14 cellular contexts compared by ENCODE assay signal in the genomic region with DNA sequence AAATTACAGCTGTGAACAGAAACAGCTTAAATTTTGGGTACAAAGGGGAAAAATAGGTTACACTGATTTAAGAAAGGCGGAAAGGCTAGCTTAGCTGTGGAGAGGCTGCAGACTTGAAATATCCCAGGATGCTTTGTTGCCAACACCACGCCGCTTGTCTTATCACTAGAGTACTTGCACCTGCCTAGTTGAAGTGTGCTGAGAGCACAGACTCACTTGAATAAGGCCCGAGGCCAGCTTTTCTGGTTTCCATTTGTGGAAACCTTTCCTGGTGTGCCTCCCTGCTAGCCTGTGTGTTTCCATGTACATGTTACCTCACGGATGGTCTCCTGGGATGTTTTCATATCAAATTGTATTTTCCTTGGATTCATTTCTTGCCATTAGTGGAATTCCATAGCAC. TPM values are rescaled to one million over a fixed set of nuclear protein-coding genes. Genes with fewer than 3 reads are reported as not detected.
DNase-seq lines count a peak whose midpoint lies in the region; ATAC-seq, FAIRE-seq and TF ChIP-seq lines count a peak whose summit lies in the region.
"Had no signal": no experiment of that assay in that cellular context is flagged by ENCODE, and none has a peak within 500 bp of the region (broad histone marks: within the 10 kb centered on the region; RNA-seq: fewer than 3 reads in every experiment).

No MANE protein-coding gene starts in this region.

- H3K27ac Mint-ChIP-seq in CD4-positive, alpha-beta memory T cell = no peak overlapping the region
- H3K27ac Mint-ChIP-seq: activated CD8-positive, alpha-beta T cell treated with anti-CD3 and anti-CD28 coated beads, Interleukin-2, amount 10 ng/mL, durations not matched to agents 7 days and 5 days; activated naive CD8-positive, alpha-beta T cell had no signal

- H3K27ac ChIP-seq in KMS-11 (peak overlapping the region; percentile 87), GM12878 (ENCODE audit: control insufficient read depth, insufficient read depth) (no peak overlapping the region), neural cell (ENCODE audit: low read length) (no peak overlapping the region)
- no peak overlapping the region for H3K27ac ChIP-seq in CD4-positive, alpha-beta memory T cell (ENCODE audit: low read depth, low read length)

- H3K27me3 ChIP-seq in KMS-11 (ENCODE audit: insufficient read depth, low read depth) (no peaks in the 10 kb centered on the region), GM12878 (replicated peaks in 1 of 2; ENCODE audit: control insufficient read depth in 2 of 2, insufficient read depth in 2 of 2, low read length in 1 of 2) (no peaks in the 10 kb centered on the region), neural cell (ENCODE audit: insufficient read depth, low read depth, low read length) (peaks cover 44% of the 10 kb centered on the region), H7 (ENCODE audit: control insufficient read depth, insufficient read depth, low read length) (peaks cover 8% of the 10 kb centered on the region)
- H3K27me3 ChIP-seq in CD4-positive, alpha-beta memory T cell (ENCODE audit: insufficient read depth, low read length) = peaks cover 19% of the 10 kb centered on the region

- in situ Hi-C loops in GM12878 (cut with MboI) = loop anchor here (5.0 kb wide), 1 partner anchor 89 kb away; no protein-coding TSS in a partner anchor

- H3K79me2 ChIP-seq in KMS-11 (ENCODE audit: insufficient read depth, low read depth) (peaks cover 85% of the 10 kb centered on the region), GM12878 (ENCODE audit: control insufficient read depth, insufficient read depth, low read length) (peaks cover 85% of the 10 kb centered on the region), neural cell (replicated peaks; ENCODE audit: insufficient read depth, low read length) (no peaks in the 10 kb centered on the region)

- H3K9ac ChIP-seq in KMS-11 (peak overlapping the region; percentile 96), GM12878 (ENCODE audit: control insufficient read depth, insufficient read depth, low read length) (no peak overlapping the region), neural cell (ENCODE audit: low read length) (no peak overlapping the region)

- TF ChIP-seq RAD21 in GM12878 (IDR thresholded peaks at IDR 0.05; ENCODE audit: insufficient read depth, low read depth, low read length) = no peak
- TF ChIP-seq RAD21 in neural cell (conservative IDR thresholded peaks at IDR 0.05) = no peak

- H3K9me3 ChIP-seq in GM12878 (replicated peaks; ENCODE audit: control insufficient read depth, insufficient read depth, low read length) (no peaks in the 10 kb centered on the region), neural cell (ENCODE audit: low read length) (no peaks in the 10 kb centered on the region)
- H3K9me3 ChIP-seq in CD4-positive, alpha-beta memory T cell (ENCODE audit: control insufficient read depth in 1 of 2, low read length in 2 of 2) = no peaks in the 10 kb centered on the region

- H3K4me3 Mint-ChIP-seq in CD4-positive, alpha-beta memory T cell = peak overlapping the region in 1 of 8 donors; percentile 43
- H3K4me3 Mint-ChIP-seq: activated CD8-positive, alpha-beta T cell treated with anti-CD3 and anti-CD28 coated beads, Interleukin-2, amount 10 ng/mL, durations not matched to agents 7 days and 5 days; activated naive CD8-positive, alpha-beta T cell had no signal

- intact Hi-C loops in GM12878 (cut with micrococcal nuclease; ENCODE audit: unreplicated experiment) = loop anchor here (10.0 kb wide), 1 partner anchor 204 kb away; a partner anchor contains a TSS
- intact Hi-C loops in CD4-positive, alpha-beta memory T cell (cut with micrococcal nuclease) = no loop called here

- no peaks in the 10 kb centered on the region for H3F3A ChIP-seq in neural cell (ENCODE audit: insufficient read depth, low read length, poor library complexity, severe bottlenecking)

- peak; percentile 83 for DNase-seq in NCI-H2196 (lab: John Stamatoyannopoulos, UW; ENCODE audit: unreplicated experiment)
- no peak for DNase-seq in GM12878 (ENCODE audit: low read depth, low spot score)
- no peak for DNase-seq in HuH-7 (ENCODE audit: low spot score)
- no peak for DNase-seq in CD4-positive, alpha-beta memory T cell
- DNase-seq in H7 = no peak
- DNase-seq: activated CD8-positive, alpha-beta T cell treated with anti-CD3 and anti-CD28 coated beads, Interleukin-2, amount 10 ng/mL, durations not matched to agents 7 days and 5 days; effector CD8-positive, alpha-beta T cell; hippocampal formation; NCI-H1694 treated with DMSO at 0.1 percent for 48 hours had no signal

- no TSS peak for BruUV-seq in GM12878 (replicated peaks; lab: Mats Ljungman, UMichigan)

- no peaks in the 10 kb centered on the region for H3K36me3 Mint-ChIP-seq in CD4-positive, alpha-beta memory T cell
- H3K36me3 Mint-ChIP-seq: activated naive CD8-positive, alpha-beta T cell had no signal

- TF ChIP-seq EP300 in GM12878 (IDR thresholded peaks at IDR 0.05; ENCODE audit: borderline replicate concordance in 1 of 2, control insufficient read depth in 1 of 2, low read depth in 2 of 2, low read length in 2 of 2) (no peak), neural cell (conservative IDR thresholded peaks at IDR 0.05; ENCODE audit: poor library complexity, severe bottlenecking) (no peak)

- POLR2A ChIA-PET in GM12878 (lab: Charles Lee) = interaction anchor here (2.5 to 7.1 kb wide), 2 partner anchors 88 to 103 kb away, joined by 12 to 86 read pairs; no protein-coding TSS in a partner anchor
- POLR2A ChIA-PET in CD4-positive, alpha-beta memory T cell (lab: Charles Lee; ENCODE audit: partially characterized antibody) = no interaction called here

- H2AFZ ChIP-seq in KMS-11 (ENCODE audit: low read depth) = no peak overlapping the region
- H2AFZ ChIP-seq in GM12878 (ENCODE audit: control insufficient read depth, low read depth, low read length) = no peak overlapping the region
- no peak overlapping the region for H2AFZ ChIP-seq in neural cell (ENCODE audit: low read depth, low read length)

- RAD21 ChIA-PET in GM12878 (lab: Charles Lee; ENCODE audit: unreplicated experiment) = interaction anchor here (1.1 to 7.8 kb wide), 8 partner anchors 44 to 220 kb away, joined by 3 to 114 read pairs (median 5); no protein-coding TSS in a partner anchor

- peaks cover 22 to 28% of the 10 kb centered on the region in 2 donors for H3K27me3 Mint-ChIP-seq in CD4-positive, alpha-beta memory T cell

- H3K36me3 ChIP-seq in KMS-11 (ENCODE audit: insufficient read depth) (peaks cover 23% of the 10 kb centered on the region; the same call in 1 of the 2 replicates), GM12878 (ENCODE audit: control insufficient read depth in 2 of 2, insufficient read depth in 2 of 2, low read length in 1 of 2) (no peaks in the 10 kb centered on the region), neural cell (ENCODE audit: insufficient read depth, low read length) (no peaks in the 10 kb centered on the region), H7 (replicated peaks; ENCODE audit: control insufficient read depth, insufficient read depth, low read length) (no peaks in the 10 kb centered on the region)
- no peaks in the 10 kb centered on the region for H3K36me3 ChIP-seq in CD4-positive, alpha-beta memory T cell (ENCODE audit: insufficient read depth, low read length)

- H3K9me2 ChIP-seq in neural cell (ENCODE audit: insufficient read depth, low read length) = no peaks in the 10 kb centered on the region

- H3K4me3 ChIP-seq in KMS-11 (IDR thresholded peaks at IDR 0.05; ENCODE audit: insufficient read depth, low read depth, low read length) = no peak overlapping the region
- H3K4me3 ChIP-seq in GM12878 = peak overlapping the region; percentile 97
- peak overlapping the region; percentile 76 for H3K4me3 ChIP-seq in neural cell (ENCODE audit: low read length)
- H3K4me3 ChIP-seq in CD4-positive, alpha-beta memory T cell (ENCODE audit: low read length in 2 of 2) = no peak overlapping the region
- H3K4me3 ChIP-seq in H7 (ENCODE audit: insufficient read depth, low read depth, low read length) = no peak overlapping the region

- FAIRE-seq in GM12878 (lab: Jason Lieb, UNC) = no peak
- FAIRE-seq: D721Med had no signal

- WGBS in GM12878 (ENCODE audit: insufficient coverage, insufficient replicate concordance, low lambda C conversion rate, missing lambda C conversion rate) = 83% methylated on average over 5 of the region's 5 CpGs

- H4K20me1 ChIP-seq in KMS-11 (ENCODE audit: insufficient read depth) = peaks cover 48% of the 10 kb centered on the region
- no peaks in the 10 kb centered on the region for H4K20me1 ChIP-seq in GM12878 (ENCODE audit: control insufficient read depth, insufficient read depth)
- H4K20me1 ChIP-seq in neural cell (ENCODE audit: insufficient read depth) = no peaks in the 10 kb centered on the region

- CTCF ChIA-PET in GM12878 (lab: Yijun Ruan, JAX) = interaction anchor here (1.0 to 2.9 kb wide), 7 partner anchors 8 to 242 kb away, joined by 3 to 14 read pairs (median 5); no protein-coding TSS in a partner anchor
- CTCF ChIA-PET in CD4-positive, alpha-beta memory T cell (lab: Charles Lee; ENCODE audit: partially characterized antibody) = interaction anchor here (1.5 to 2.0 kb wide), 2 partner anchors 10 to 220 kb away, joined by 4 to 5 read pairs; no protein-coding TSS in a partner anchor

- peaks cover 7 to 18% (median 12%) of the 10 kb centered on the region in 4 donors for H3K4me1 Mint-ChIP-seq in CD4-positive, alpha-beta memory T cell

- TF ChIP-seq POLR2A in GM12878 (IDR thresholded peaks at IDR 0.05; ENCODE audit: low read depth, low read length) = no peak

- TF ChIP-seq CTCF in KMS-11 (conservative IDR thresholded peaks at IDR 0.05; ENCODE audit: low read depth, low read length) = no peak
- TF ChIP-seq CTCF in GM12878 (IDR thresholded peaks at IDR 0.05 in 2 of 3, conservative IDR thresholded peaks at IDR 0.05 in 1 of 3; ENCODE audit: control insufficient read depth in 2 of 3, extremely low read depth in 1 of 3, insufficient read depth in 1 of 3, low read depth in 3 of 3, low read length in 3 of 3) = no peak
- no peak for TF ChIP-seq CTCF in neural cell (IDR thresholded peaks at IDR 0.05; ENCODE audit: poor library complexity, severe bottlenecking)

- H3K9me3 Mint-ChIP-seq in CD4-positive, alpha-beta memory T cell = peaks cover 0 to 2% (median 0%) of the 10 kb centered on the region in 8 donors

- SMC1A ChIA-PET in GM12878 (lab: Charles Lee; ENCODE audit: uncharacterized antibody, unreplicated experiment) = interaction anchor here (0.6 to 5.4 kb wide), 11 partner anchors 8 to 273 kb away, joined by 3 to 30 read pairs (median 7); no protein-coding TSS in a partner anchor

- H3K4me2 ChIP-seq in KMS-11 (peak overlapping the region; percentile 81), GM12878 (ENCODE audit: control insufficient read depth, insufficient read depth) (peak overlapping the region; percentile 74), neural cell (ENCODE audit: low read length) (no peak overlapping the region)

- ATAC-seq in GM12878 (no peak), HG02571 (IDR thresholded peaks at IDR 0.05; ENCODE audit: unreplicated experiment) (no peak)
- ATAC-seq: activated CD8-positive, alpha-beta T cell treated with anti-CD3 and anti-CD28 coated beads, Interleukin-2, amount 10 ng/mL, durations not matched to agents 7 days and 5 days had no signal

- H3K4me1 ChIP-seq in KMS-11 (ENCODE audit: low read depth, poor library complexity, severe bottlenecking) (peaks cover 61% of the 10 kb centered on the region), GM12878 (ENCODE audit: control insufficient read depth, insufficient read depth, low read length) (peaks cover 34% of the 10 kb centered on the region)
- peaks cover 19% of the 10 kb centered on the region for H3K4me1 ChIP-seq in CD4-positive, alpha-beta memory T cell (ENCODE audit: insufficient read depth, low read length)

RNA-seq across cellular contexts. Expression of a gene that starts 3.2 kb away (rescaled TPM):
- total RNA-seq in GM12878 (2013; cell fraction: nucleolus; rRNA removed) = 89.9 and 109 TPM in 2 replicates
- total RNA-seq in GM12878 (2014; rRNA removed) (11.5 and 14.4 TPM in 2 replicates), GM12878 (2014; rRNA removed; fragmentation: Illumina TruSeq; extraction: Trizol) (6.8 and 8.5 TPM in 2 replicates), GM12878 (2021) (14.5 and 15.6 TPM in 2 replicates)
- 16.6 TPM for polyA plus RNA-seq in GM12878 (2011; ENCODE audit: low read depth)
- polyA plus RNA-seq in GM12878 (2011; rRNA removed) (24.3 and 27.2 TPM in 2 replicates), GM12878 (2014; fragmentation: Illumina TruSeq; extraction: Trizol) (9.4 and 13.3 TPM in 2 replicates), GM12878 (2014; fragmentation: Nextera tagmentation; extraction: Ambion mirVana) (1 to 10 TPM; 2.9 to 6.6 TPM), GM12878 (2014; rRNA removed) (8.0 and 8.8 TPM in 2 replicates), GM12878 (2016; fragmentation: Nextera tagmentation; extraction: Ambion mirVana) (1 to 10 TPM; 3.4 to 4.9 TPM), neural cell (1.4 and 1.8 TPM in 2 replicates)
- polyA plus RNA-seq in GM12878 (2011; cell fraction: cytosol; rRNA removed) = 20.0 and 24.5 TPM in 2 replicates
- 34.6 and 38.3 TPM in 2 replicates for polyA plus RNA-seq in GM12878 (2011; cell fraction: nucleus; rRNA removed)
- polyA plus RNA-seq in GM12878 (2012) = 21.2 and 25.6 TPM in 2 replicates
- polyA minus RNA-seq in GM12878 (2011; rRNA and poly(A)+ RNA removed) = 31.6 and 32.4 TPM in 2 replicates
- 11.0 and 14.5 TPM in 2 replicates for polyA minus RNA-seq in GM12878 (2011; cell fraction: cytosol; rRNA and poly(A)+ RNA removed)
- 29.9 and 39.4 TPM in 2 replicates for polyA minus RNA-seq in GM12878 (2011; cell fraction: nucleus; rRNA and poly(A)+ RNA removed)
- polyA minus RNA-seq in neural cell = 4.2 and 6.1 TPM in 2 replicates
- under 1 TPM in 1 of 2 experiments, not detected in 1; 0.15 TPM for total RNA-seq in CD4-positive, alpha-beta memory T cell
- not detected for polyA plus RNA-seq in CD4-positive, alpha-beta memory T cell
- 9.6 and 22.5 TPM in 2 replicates for total RNA-seq in H7 (2014; rRNA removed; shearing (Covaris generic))

Comparison
In these comparisons a context has a peak if more than half of its experiments do, and no peak if none do; other contexts are left out.
1. H3K4me3 ChIP-seq: peak in GM12878 (single experiment) and neural cell (single experiment); none in KMS-11 (single experiment), CD4-positive, alpha-beta memory T cell (0 of 2) and H7 (single experiment).